In genomic region chr12:130560321-130560720, GRCh38 we compare ENCODE assay signal across 35 cellular contexts.
"Had no signal": no experiment of that assay in that cellular context is flagged by ENCODE, and none has a peak within 500 bp of the region (broad histone marks: within the 10 kb centered on the region; RNA-seq: fewer than 3 reads in every experiment).

No MANE protein-coding gene starts in this region.

- H3K27ac ChIP-seq: KMS-11 had no signal

- H3K36me3 ChIP-seq: MG63 had no signal

- DNase-seq: Karpas-422, Kasumi-1, MG63, MM.1S, MV-4-11, NCI-H1048, NCI-H1092, NCI-H1092 treated with DMSO at 0.1 percent for 48 hours, NCI-H1105, NCI-H1105 treated with DMSO at 0.1 percent for 48 hours, NCI-H1417, NCI-H1417 treated with DMSO at 0.1 percent for 48 hours, NCI-H1436, NCI-H1436 treated with DMSO at 0.1 percent for 48 hours, NCI-H146, NCI-H1694, NCI-H1694 treated with DMSO at 0.1 percent for 48 hours, NCI-H187, NCI-H187 treated with DMSO at 0.1 percent for 48 hours, NCI-H1930, NCI-H2029, NCI-H2029 treated with DMSO at 0.1 percent for 48 hours, NCI-H2081, NCI-H2081 treated with DMSO at 0.1 percent for 48 hours, NCI-H2107, NCI-H2171, NCI-H2171 treated with DMSO at 0.1 percent for 48 hours, NCI-H226, NCI-H345, NCI-H446, NCI-H446 treated with DMSO at 0.1 percent for 48 hours, NCI-H510A, NCI-H510A treated with DMSO at 0.1 percent for 48 hours, NCI-H524 had no signal

- H3K4me3 ChIP-seq: MG63 had no signal

- H3K27me3 ChIP-seq: MG63 had no signal

- H3K9me3 ChIP-seq: MG63 had no signal
